16 cellular contexts compared by ENCODE assay signal in genomic region chr12:104054681-104055346, GRCh38. TPM values are rescaled to one million over a fixed set of nuclear protein-coding genes. Genes with fewer than 3 reads are reported as not detected.
A peak's percentile ranks its signal among the peaks of the same experiment; 100 is the strongest.
DNase-seq lines count a peak whose midpoint lies in the region; ATAC-seq and TF ChIP-seq lines count a peak whose summit lies in the region.
"Had no signal": no experiment of that assay in that cellular context is flagged by ENCODE, and none has a peak within 500 bp of the region (broad histone marks: within the 10 kb centered on the region; RNA-seq: fewer than 3 reads in every experiment).

No MANE protein-coding gene starts in this region.

- ATAC-seq in GM23338 (peak; percentile 84), HG03571 (IDR thresholded peaks at IDR 0.05; ENCODE audit: unreplicated experiment) (no peak), HG02798 (IDR thresholded peaks at IDR 0.05; ENCODE audit: poor library complexity, unreplicated experiment) (no peak)

- no peak for TF ChIP-seq CTCF in GM23338 (conservative IDR thresholded peaks at IDR 0.05; ENCODE audit: low read depth in 2 of 2)
- no peak for TF ChIP-seq CTCF in WERI-Rb-1 (IDR thresholded peaks at IDR 0.05; ENCODE audit: low read depth, low read length)
- no peak for TF ChIP-seq CTCF in endothelial cell (IDR thresholded peaks at IDR 0.05; ENCODE audit: unreplicated experiment)

- H3K9me3 ChIP-seq in HUES64 (ENCODE audit: insufficient read depth, low read depth, low read length) = no peaks in the 10 kb centered on the region
- H3K9me3 ChIP-seq in WERI-Rb-1 (ENCODE audit: severe bottlenecking) = no peaks in the 10 kb centered on the region

- H3K4me1 ChIP-seq in GM23338 (ENCODE audit: insufficient read depth) (peaks cover 15% of the 10 kb centered on the region), HUES64 (ENCODE audit: insufficient read depth, low read length) (peaks cover 18% of the 10 kb centered on the region)

- H3K79me2 ChIP-seq in GM23338 (replicated peaks; ENCODE audit: insufficient read depth) = no peaks in the 10 kb centered on the region

- H3K27ac ChIP-seq in GM23338 (ENCODE audit: low read depth) (no peak overlapping the region), HUES64 (ENCODE audit: low read depth, low read length) (peak overlapping the region; percentile 25; the same call in 1 of the 2 replicates), WERI-Rb-1 (peak overlapping the region; percentile 65; the same call in 1 of the 2 replicates)

- H3K36me3 ChIP-seq in GM23338 (ENCODE audit: insufficient read depth) (no peaks in the 10 kb centered on the region), HUES64 (ENCODE audit: insufficient read depth, low read length) (no peaks in the 10 kb centered on the region), WERI-Rb-1 (no peaks in the 10 kb centered on the region)

- no peaks in the 10 kb centered on the region; the same call in 2 of the 3 replicates for H3K9me3 Mint-ChIP-seq in GM23338
- no peaks in the 10 kb centered on the region for H3K9me3 Mint-ChIP-seq in endothelial cell (ENCODE audit: unreplicated experiment)

- H3K27ac Mint-ChIP-seq in GM23338 (peak overlapping the region; percentile 97), endothelial cell (ENCODE audit: unreplicated experiment) (no peak overlapping the region)
- H3K27ac Mint-ChIP-seq: CD14-positive monocyte had no signal

- H3K4me1 Mint-ChIP-seq in GM23338 = peaks cover 19% of the 10 kb centered on the region
- H3K4me1 Mint-ChIP-seq in endothelial cell (ENCODE audit: unreplicated experiment) = peaks cover 13% of the 10 kb centered on the region

- H2AFZ ChIP-seq in GM23338 = peak overlapping the region; percentile 30

- H3K4me3 Mint-ChIP-seq in GM23338 = peak overlapping the region; percentile 44; the same call in 2 of the 3 replicates
- no peak overlapping the region for H3K4me3 Mint-ChIP-seq in endothelial cell (ENCODE audit: unreplicated experiment)
- H3K4me3 Mint-ChIP-seq: CD14-positive monocyte had no signal

- no peaks in the 10 kb centered on the region for H3K9me2 ChIP-seq in GM23338 (ENCODE audit: insufficient read depth)

- peak; percentile 53 for DNase-seq in GM23338 (ENCODE audit: low spot score)
- DNase-seq in WERI-Rb-1 = no peak
- DNase-seq in iPS-NIHi7 (ENCODE audit: extremely low spot score) = peak; percentile 35
- no peak for DNase-seq in endothelial cell (ENCODE audit: low spot score)
- DNase-seq: DMS 273 treated with DMSO at 0.1 percent for 48 hours, Kasumi-1, NCI-H1105 treated with DMSO at 0.1 percent for 48 hours, NCI-H187 treated with DMSO at 0.1 percent for 48 hours, NCI-H345, NCI-H526, OCI-M1, RPMI8226 had no signal

- no peak overlapping the region for H3K9ac ChIP-seq in HUES64 (ENCODE audit: low read depth, low read length)

- H3K27me3 ChIP-seq in GM23338 (ENCODE audit: insufficient read depth) (peaks cover 11% of the 10 kb centered on the region), HUES64 (ENCODE audit: insufficient read depth, low read length) (peaks cover 7% of the 10 kb centered on the region), WERI-Rb-1 (ENCODE audit: insufficient read depth, low read depth, severe bottlenecking) (no peaks in the 10 kb centered on the region)

- H3K36me3 Mint-ChIP-seq in GM23338 (ENCODE audit: low read depth) (no peaks in the 10 kb centered on the region), endothelial cell (ENCODE audit: low read depth, unreplicated experiment) (no peaks in the 10 kb centered on the region)
- H3K36me3 Mint-ChIP-seq: CD14-positive monocyte had no signal

- H3K4me2 ChIP-seq in GM23338 = peak overlapping the region; percentile 8

- H3K27me3 Mint-ChIP-seq in GM23338 (ENCODE audit: insufficient read depth, low read depth, poor library complexity) = peaks cover 14% of the 10 kb centered on the region
- H3K27me3 Mint-ChIP-seq in endothelial cell (ENCODE audit: unreplicated experiment) = peaks cover 1% of the 10 kb centered on the region

- no peak overlapping the region for H3K4me3 ChIP-seq in GM23338
- no peak overlapping the region for H3K4me3 ChIP-seq in HUES64 (ENCODE audit: low read length)
- H3K4me3 ChIP-seq in WERI-Rb-1 (ENCODE audit: low read depth, low read length) = no peak overlapping the region

- H4K20me1 ChIP-seq in GM23338 (replicated peaks; ENCODE audit: insufficient read depth) = no peaks in the 10 kb centered on the region

- peaks cover 5% of the 10 kb centered on the region; the same call in 1 of the 2 replicates for H3F3A ChIP-seq in GM23338 (replicated peaks; ENCODE audit: low read depth)

- WGBS in HUES64 = 52% methylated on average over 4 of the region's 4 CpGs

TF ChIP-seq in GM23338, 12 proteins besides CTCF, POLR2A, EP300 and RAD21 (continues in another document):
- TF ChIP-seq ZNF114 (CRISPR knock-in tag; IDR thresholded peaks at IDR 0.05) (no peak), EZH2phosphoT487 (IDR thresholded peaks at IDR 0.05; ENCODE audit: unreplicated experiment) (no peak), ZNF462 (CRISPR knock-in tag; IDR thresholded peaks at IDR 0.05) (no peak)

RNA-seq across cellular contexts. Expression of gene GLT8D2, which starts 4.8 kb away (rescaled TPM):
- 3.2 and 8.5 TPM in 2 replicates for total RNA-seq in GM23338 (2014; rRNA removed; shearing (Covaris generic))
- polyA plus RNA-seq in GM23338 (2016; fragmentation: Nextera tagmentation; extraction: Ambion mirVana) = 3.2 and 4.2 TPM in 2 replicates
- 2.7 TPM for polyA plus RNA-seq in HUES64 (2013, experiment 1 of 2)
- polyA plus RNA-seq in HUES64 (2013, experiment 2 of 2) = 2.8 TPM
- 3.8 TPM for total RNA-seq in endothelial cell (ENCODE audit: unreplicated experiment)
- polyA plus RNA-seq: CD14-positive monocyte had no signal

RNA-seq across cellular contexts. Expression of gene HCFC2, which starts 9.5 kb away (rescaled TPM):
- total RNA-seq in GM23338 (2014; rRNA removed; shearing (Covaris generic)) = 0.54 and 1.9 TPM in 2 replicates
- polyA plus RNA-seq in GM23338 (2016; fragmentation: Nextera tagmentation; extraction: Ambion mirVana) = 1.1 and 2.5 TPM in 2 replicates
- polyA plus RNA-seq in HUES64 (2013, experiment 1 of 2) = 1.3 TPM
- polyA plus RNA-seq in HUES64 (2013, experiment 2 of 2) = 1.7 TPM
- 13.3 TPM for total RNA-seq in endothelial cell (ENCODE audit: unreplicated experiment)

Comparison
In these comparisons a context has a peak if more than half of its experiments do, and no peak if none do; other contexts are left out.
1. DNase-seq: peak in GM23338 (single experiment) and iPS-NIHi7 (single experiment); none in WERI-Rb-1 (single experiment) and endothelial cell (single experiment).